Comparison of ENCODE assay signal across 19 cellular contexts in genomic region chr2:121316986-121317385, GRCh38. TPM values are rescaled to one million over a fixed set of nuclear protein-coding genes. Genes with fewer than 3 reads are reported as not detected.
DNase-seq lines count a peak whose midpoint lies in the region; ATAC-seq and TF ChIP-seq lines count a peak whose summit lies in the region.
"Had no signal": no experiment of that assay in that cellular context is flagged by ENCODE, and none has a peak within 500 bp of the region (broad histone marks: within the 10 kb centered on the region; RNA-seq: fewer than 3 reads in every experiment).

No MANE protein-coding gene starts in this region.

- H3K27me3 ChIP-seq in heart left ventricle (no peaks in the 10 kb centered on the region), sigmoid colon (no peaks in the 10 kb centered on the region), A673 (replicated peaks; ENCODE audit: insufficient read depth, low read depth, low read length, poor library complexity) (peaks cover 3% of the 10 kb centered on the region)
- H3K27me3 ChIP-seq: BLaER1 had no signal

- H3K9me3 ChIP-seq in heart left ventricle (no peaks in the 10 kb centered on the region), sigmoid colon (no peaks in the 10 kb centered on the region), A673 (ENCODE audit: low read depth, low read length, poor library complexity, severe bottlenecking) (no peaks in the 10 kb centered on the region)
- H3K9me3 ChIP-seq: A549, BLaER1 had no signal

- CTCF ChIA-PET in A673 (lab: Charles Lee): no interaction called here

- no peak overlapping the region for H3K27ac ChIP-seq in heart left ventricle
- no peak overlapping the region for H3K27ac ChIP-seq in sigmoid colon
- no peak overlapping the region for H3K27ac ChIP-seq in A673 (ENCODE audit: low read depth, low read length, poor library complexity, severe bottlenecking)
- H3K27ac ChIP-seq: 22Rv1, A549, BLaER1 had no signal

- no peak for TF ChIP-seq CTCF in heart left ventricle (IDR thresholded peaks at IDR 0.05)
- TF ChIP-seq CTCF in sigmoid colon (IDR thresholded peaks at IDR 0.05): no peak
- TF ChIP-seq CTCF in A673 (conservative IDR thresholded peaks at IDR 0.05; ENCODE audit: low read depth, low read length): no peak

- 79 to 96% (median 86%) methylated on average over 7 of the region's 7 CpGs for WGBS in heart left ventricle, 4 donors
- WGBS in sigmoid colon, 2 donors: 81 to 89% methylated on average over 7 of the region's 7 CpGs

- H3K36me3 ChIP-seq in heart left ventricle: no peaks in the 10 kb centered on the region
- no peaks in the 10 kb centered on the region for H3K36me3 ChIP-seq in sigmoid colon
- H3K36me3 ChIP-seq in A673 (ENCODE audit: insufficient read depth, low read length, poor library complexity, severe bottlenecking): no peaks in the 10 kb centered on the region
- H3K36me3 ChIP-seq: BLaER1 had no signal

- no TSS peak for BruUV-seq in A673 (replicated peaks; lab: Mats Ljungman, UMichigan)

- H3K4me3 ChIP-seq in heart left ventricle (no peak overlapping the region), sigmoid colon (no peak overlapping the region), A673 (ENCODE audit: low read depth, low read length, poor library complexity, severe bottlenecking) (no peak overlapping the region)
- H3K4me3 ChIP-seq: A549, BLaER1 had no signal

- POLR2A ChIA-PET in A673 (lab: Charles Lee; ENCODE audit: low non-redundant PET): no interaction called here

- ATAC-seq in heart left ventricle: no peak
- ATAC-seq: A549, HCT116 had no signal

- no peak for TF ChIP-seq EP300 in sigmoid colon (IDR thresholded peaks at IDR 0.05)

- intact Hi-C loops in cardiac septum (cut with DNase I): no loop called here
- intact Hi-C loops in heart left ventricle (cut with DNase I): no loop called here
- intact Hi-C loops in sigmoid colon (cut with DNase I): no loop called here
- intact Hi-C loops in A673 (cut with micrococcal nuclease; ENCODE audit: unreplicated experiment): no loop called here

- H3K4me1 ChIP-seq in heart left ventricle (no peaks in the 10 kb centered on the region), sigmoid colon (no peaks in the 10 kb centered on the region), A673 (ENCODE audit: insufficient read depth, low read length, poor library complexity, severe bottlenecking) (no peaks in the 10 kb centered on the region)
- H3K4me1 ChIP-seq: A549, BLaER1 had no signal

- TF ChIP-seq POLR2A in heart left ventricle (IDR thresholded peaks at IDR 0.05): no peak
- TF ChIP-seq POLR2A in sigmoid colon (IDR thresholded peaks at IDR 0.05): no peak

- DNase-seq in activated CD8-positive, alpha-beta memory T cell treated with anti-CD3 and anti-CD28 coated beads for 24 hours: peak; percentile 7
- no peak for DNase-seq in activated CD8-positive, alpha-beta memory T cell treated with anti-CD3 and anti-CD28 coated beads, Interleukin-2, amount 50 U/mL, for 4 hours
- DNase-seq in cardiac septum (ENCODE audit: low spot score) (peak; percentile 31), heart left ventricle (no peak), sigmoid colon (peak; percentile 34), A673 (ENCODE audit: low spot score) (no peak)
- DNase-seq in stimulated activated CD4-positive, alpha-beta T cell treated with anti-CD3 and anti-CD28 coated beads, Interleukin-12 subunit alpha, Interleukin-12 subunit beta, amount 100 ng/mL, for 4 hours: no peak
- DNase-seq: CD4-positive, alpha-beta memory T cell; DMS153; DMS79; GDM1; GOT3; H7; HFFc6 had no signal

RNA-seq across cellular contexts. Expression of gene TFCP2L1, which starts 32.0 kb away (rescaled TPM):
- total RNA-seq in cardiac septum (0.03 TPM), heart left ventricle (1 to 10 TPM in 1 of 9 donors, under 1 TPM in 7, not detected in 1; 0.04 to 1.5 (median 0.21) TPM), sigmoid colon (under 1 TPM; 0.14 to 0.55 (median 0.43) TPM), A673 (2021) (0.04 TPM in 1 of 2 replicates, not detected in the other)
- polyA plus RNA-seq in heart left ventricle (under 1 TPM; 0.10 to 0.15 TPM), sigmoid colon (10 to 100 TPM in 2 of 3 donors, 1 to 10 TPM in 1; 7.2 to 35.5 (median 29.1) TPM)
- polyA plus RNA-seq: AG04450; CD4-positive, alpha-beta memory T cell had no signal

Comparison
In these comparisons a context has a peak if more than half of its experiments do, and no peak if none do; other contexts are left out.
1. DNase-seq: peak in activated CD8-positive, alpha-beta memory T cell treated with anti-CD3 and anti-CD28 coated beads for 24 hours (single experiment), cardiac septum (single experiment) and sigmoid colon (single experiment); none in activated CD8-positive, alpha-beta memory T cell treated with anti-CD3 and anti-CD28 coated beads, Interleukin-2, amount 50 U/mL, for 4 hours (single experiment), heart left ventricle (0 of 5), A673 (single experiment) and stimulated activated CD4-positive, alpha-beta T cell treated with anti-CD3 and anti-CD28 coated beads, Interleukin-12 subunit alpha, Interleukin-12 subunit beta, amount 100 ng/mL, for 4 hours (single experiment).